ENCODE assay signal across 23 cellular contexts in the genomic region with DNA sequence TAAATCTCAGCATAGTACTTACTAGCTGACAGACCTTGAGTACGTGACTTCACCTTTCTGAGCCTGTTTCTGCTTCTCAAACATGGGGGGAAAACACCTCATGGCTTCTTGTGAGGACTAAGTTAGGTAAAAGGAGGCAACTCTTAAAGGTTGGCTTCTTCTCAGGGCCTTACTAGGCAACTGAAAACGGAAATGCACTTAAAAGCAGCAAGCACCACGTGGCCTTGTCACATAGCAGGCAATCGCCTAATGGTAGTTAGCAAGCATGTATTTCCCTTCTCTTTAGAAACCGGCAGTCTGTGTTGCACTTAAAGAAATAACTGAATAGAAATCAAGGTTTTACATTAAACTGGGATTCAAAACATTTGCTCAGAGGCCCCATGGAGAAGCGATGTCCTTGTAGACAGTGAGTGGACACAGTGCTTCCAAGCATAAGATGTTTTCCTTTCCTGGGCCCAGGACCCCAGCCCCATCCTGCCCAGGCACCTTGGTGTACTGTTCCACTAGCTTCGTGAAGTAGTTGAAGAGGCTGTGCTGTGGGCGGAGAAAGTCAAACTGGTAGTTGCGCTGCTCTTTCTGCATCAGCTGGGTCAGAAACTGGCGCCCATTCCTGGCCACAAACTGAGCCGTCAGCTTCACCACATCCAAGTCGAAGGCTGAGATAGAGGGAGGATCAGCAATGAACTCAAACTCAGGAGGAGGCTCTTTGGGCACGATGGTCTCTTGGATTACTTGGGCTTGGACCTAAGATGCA. TPM values are rescaled to one million over a fixed set of nuclear protein-coding genes. Genes with fewer than 3 reads are reported as not detected.
DNase-seq lines count a peak whose midpoint lies in the region; ATAC-seq and TF ChIP-seq lines count a peak whose summit lies in the region.
"Had no signal": no experiment of that assay in that cellular context is flagged by ENCODE, and none has a peak within 500 bp of the region (broad histone marks: within the 10 kb centered on the region; RNA-seq: fewer than 3 reads in every experiment).

No MANE protein-coding gene starts in this region.

- intact Hi-C loops in adrenal gland (cut with DNase I): no loop called here

- no peaks in the 10 kb centered on the region for H3K27me3 Mint-ChIP-seq in activated naive CD4-positive, alpha-beta T cell treated with anti-CD3 and anti-CD28 coated beads, Interleukin-2, amount 50 U/mL, for 24 hours
- no peaks in the 10 kb centered on the region for H3K27me3 Mint-ChIP-seq in activated naive CD4-positive, alpha-beta T cell treated with anti-CD3 and anti-CD28 coated beads, Interleukin-2, amount 10 ng/mL, durations not matched to agents 7 days and 5 days
- H3K27me3 Mint-ChIP-seq in T-helper 17 cell: no peaks in the 10 kb centered on the region
- H3K27me3 Mint-ChIP-seq in activated T-helper 17 cell treated with anti-CD3 and anti-CD28 coated beads, Interleukin-2, amount 50 U/mL, for 72 hours: no peaks in the 10 kb centered on the region
- H3K27me3 Mint-ChIP-seq: naive B cell had no signal

- no peak for TF ChIP-seq POLR2A in adrenal gland (IDR thresholded peaks at IDR 0.05)

- CTCF ChIA-PET in activated naive CD4-positive, alpha-beta T cell treated with anti-CD3 and anti-CD28 coated beads, Interleukin-2, amount 10 ng/mL, durations not matched to agents 7 days and 5 days (lab: Charles Lee): no interaction called here

- H3K4me3 Mint-ChIP-seq in activated naive CD4-positive, alpha-beta T cell treated with anti-CD3 and anti-CD28 coated beads, Interleukin-2, amount 50 U/mL, for 24 hours: no peak overlapping the region
- no peak overlapping the region for H3K4me3 Mint-ChIP-seq in activated naive CD4-positive, alpha-beta T cell treated with anti-CD3 and anti-CD28 coated beads, Interleukin-2, amount 10 ng/mL, durations not matched to agents 7 days and 5 days
- no peak overlapping the region for H3K4me3 Mint-ChIP-seq in T-helper 17 cell
- H3K4me3 Mint-ChIP-seq in activated T-helper 17 cell treated with anti-CD3 and anti-CD28 coated beads, Interleukin-2, amount 50 U/mL, for 72 hours: peak overlapping the region; percentile 71
- H3K4me3 Mint-ChIP-seq: CD8-positive, alpha-beta T cell; immature natural killer cell; naive B cell had no signal

- H3K4me1 Mint-ChIP-seq in activated naive CD4-positive, alpha-beta T cell treated with anti-CD3 and anti-CD28 coated beads, Interleukin-2, amount 50 U/mL, for 24 hours: peaks cover 22% of the 10 kb centered on the region
- H3K4me1 Mint-ChIP-seq in activated naive CD4-positive, alpha-beta T cell treated with anti-CD3 and anti-CD28 coated beads, Interleukin-2, amount 10 ng/mL, durations not matched to agents 7 days and 5 days: peaks cover 16% of the 10 kb centered on the region
- H3K4me1 Mint-ChIP-seq in T-helper 17 cell: peaks cover 29% of the 10 kb centered on the region
- H3K4me1 Mint-ChIP-seq in activated T-helper 17 cell treated with anti-CD3 and anti-CD28 coated beads, Interleukin-2, amount 50 U/mL, for 72 hours: peaks cover 37% of the 10 kb centered on the region

- WGBS in adrenal gland, 4 donors: 89 to 93% (median 91%) methylated on average over 13 of the region's 13 CpGs

- no peaks in the 10 kb centered on the region for H3K9me3 Mint-ChIP-seq in activated naive CD4-positive, alpha-beta T cell treated with anti-CD3 and anti-CD28 coated beads, Interleukin-2, amount 50 U/mL, for 24 hours
- no peaks in the 10 kb centered on the region for H3K9me3 Mint-ChIP-seq in activated naive CD4-positive, alpha-beta T cell treated with anti-CD3 and anti-CD28 coated beads, Interleukin-2, amount 10 ng/mL, durations not matched to agents 7 days and 5 days
- H3K9me3 Mint-ChIP-seq in activated T-helper 17 cell treated with anti-CD3 and anti-CD28 coated beads, Interleukin-2, amount 50 U/mL, for 72 hours: no peaks in the 10 kb centered on the region
- H3K9me3 Mint-ChIP-seq: CD8-positive, alpha-beta T cell; immature natural killer cell; naive B cell had no signal

- H3K4me3 ChIP-seq in adrenal gland: no peak overlapping the region
- H3K4me3 ChIP-seq: ascending aorta, hepatocyte, smooth muscle cell had no signal

- no peaks in the 10 kb centered on the region for H3K27me3 ChIP-seq in adrenal gland
- H3K27me3 ChIP-seq: ascending aorta, hepatocyte had no signal

- peaks cover 3 to 19% of the 10 kb centered on the region in 2 donors for H3K4me1 ChIP-seq in adrenal gland (replicated peaks in 1 of 2)

- DNase-seq in activated naive CD4-positive, alpha-beta T cell treated with anti-CD3 and anti-CD28 coated beads, Interleukin-2, amount 10 ng/mL, durations not matched to agents 7 days and 5 days: no peak
- DNase-seq in T-helper 17 cell: no peak
- peak; percentile 52 for DNase-seq in stimulated activated CD4-positive, alpha-beta T cell treated with anti-CD3 and anti-CD28 coated beads, Interleukin-4, amount 100 ng/mL, for 24 hours
- DNase-seq in ecto neural progenitor cell (ENCODE audit: low spot score): no peak
- DNase-seq in adrenal gland: no peak
- DNase-seq: activated CD4-positive, CD25-positive, alpha-beta regulatory T cell treated with anti-CD3 and anti-CD28 coated beads, Interleukin-2, amount 50 U/mL, for 72 hours; CD8-positive, alpha-beta T cell; cerebellar nuclear complex; erythroblast; foreskin fibroblast; immature natural killer cell; naive B cell; NCI-H187 treated with DMSO at 0.1 percent for 48 hours; NCI-H226; NCI-H748 treated with DMSO at 0.1 percent for 48 hours; occipital lobe; SW 1271 had no signal

- no peak for TF ChIP-seq CTCF in adrenal gland (IDR thresholded peaks at IDR 0.05)

- H3K9me3 ChIP-seq in T-helper 17 cell (ENCODE audit: control insufficient read depth, low read length, poor library complexity, severe bottlenecking) (no peaks in the 10 kb centered on the region), adrenal gland (replicated peaks in 1 of 3) (no peaks in the 10 kb centered on the region)
- H3K9me3 ChIP-seq: ascending aorta had no signal

- peaks cover 16% of the 10 kb centered on the region for H3K36me3 Mint-ChIP-seq in activated naive CD4-positive, alpha-beta T cell treated with anti-CD3 and anti-CD28 coated beads, Interleukin-2, amount 50 U/mL, for 24 hours
- peaks cover 77% of the 10 kb centered on the region for H3K36me3 Mint-ChIP-seq in activated naive CD4-positive, alpha-beta T cell treated with anti-CD3 and anti-CD28 coated beads, Interleukin-2, amount 10 ng/mL, durations not matched to agents 7 days and 5 days
- H3K36me3 Mint-ChIP-seq in T-helper 17 cell (ENCODE audit: low read depth): peaks cover 9% of the 10 kb centered on the region
- H3K36me3 Mint-ChIP-seq in activated T-helper 17 cell treated with anti-CD3 and anti-CD28 coated beads, Interleukin-2, amount 50 U/mL, for 72 hours (ENCODE audit: low read depth): peaks cover 100% of the 10 kb centered on the region

- H3K27ac ChIP-seq in adrenal gland: no peak overlapping the region
- H3K27ac ChIP-seq: ascending aorta, hepatocyte had no signal

- peak; percentile 72 for ATAC-seq in T-helper 17 cell
- peak; percentile 78 for ATAC-seq in activated T-helper 17 cell treated with anti-CD3 and anti-CD28 coated beads, Interleukin-2, amount 50 U/mL, for 72 hours (replicated peaks)
- ATAC-seq: CD8-positive, alpha-beta T cell; left lobe of liver had no signal

- H3K27ac Mint-ChIP-seq in activated naive CD4-positive, alpha-beta T cell treated with anti-CD3 and anti-CD28 coated beads, Interleukin-2, amount 50 U/mL, for 24 hours: peak overlapping the region; percentile 65
- H3K27ac Mint-ChIP-seq in activated naive CD4-positive, alpha-beta T cell treated with anti-CD3 and anti-CD28 coated beads, Interleukin-2, amount 10 ng/mL, durations not matched to agents 7 days and 5 days: no peak overlapping the region
- H3K27ac Mint-ChIP-seq in T-helper 17 cell: peak overlapping the region; percentile 88
- peak overlapping the region; percentile 93 for H3K27ac Mint-ChIP-seq in activated T-helper 17 cell treated with anti-CD3 and anti-CD28 coated beads, Interleukin-2, amount 50 U/mL, for 72 hours
- H3K27ac Mint-ChIP-seq: CD8-positive, alpha-beta T cell; immature natural killer cell; naive B cell had no signal

- H3K36me3 ChIP-seq in adrenal gland (replicated peaks in 1 of 2): peaks cover 0 to 100% of the 10 kb centered on the region in 2 donors

RNA-seq across cellular contexts. Expression of a gene that starts 12.1 kb away (rescaled TPM):
- total RNA-seq in T-helper 17 cell: 100 to 1,000 TPM; 317 to 372 TPM
- total RNA-seq in activated T-helper 17 cell treated with anti-CD3 and anti-CD28 coated beads, Interleukin-2, amount 50 U/mL, for 72 hours: 100 to 1,000 TPM; 275 to 294 TPM
- 100 to 1,000 TPM in 6 of 8 donors, 10 to 100 TPM in 2; 38.0 to 212 (median 157) TPM for total RNA-seq in adrenal gland
- polyA plus RNA-seq in adrenal gland: 10 to 100 TPM; 15.7 to 69.6 (median 24.1) TPM

RNA-seq across cellular contexts. Expression of a gene that starts 12.2 kb away (rescaled TPM):
- 1 to 10 TPM; 6.7 to 9.4 TPM for total RNA-seq in T-helper 17 cell
- total RNA-seq in activated T-helper 17 cell treated with anti-CD3 and anti-CD28 coated beads, Interleukin-2, amount 50 U/mL, for 72 hours: 1 to 10 TPM in 1 of 2 donors, under 1 TPM in 1; 0.50 to 2.5 TPM
- total RNA-seq in adrenal gland: 1 to 10 TPM in 7 of 8 donors, under 1 TPM in 1; 0.48 to 9.9 (median 2.8) TPM
- polyA plus RNA-seq in adrenal gland: 1 to 10 TPM in 2 of 3 donors, under 1 TPM in 1; 0.75 to 5.3 (median 3.7) TPM

RNA-seq across cellular contexts. Expression of a gene that starts 17.9 kb away (rescaled TPM):
- total RNA-seq in T-helper 17 cell (10 to 100 TPM; 46.9 to 63.1 TPM), adrenal gland (10 to 100 TPM; 22.0 to 55.0 (median 31.8) TPM)
- 10 to 100 TPM; 26.9 to 41.2 TPM for total RNA-seq in activated T-helper 17 cell treated with anti-CD3 and anti-CD28 coated beads, Interleukin-2, amount 50 U/mL, for 72 hours
- 10 to 100 TPM; 11.7 to 23.2 (median 14.2) TPM for polyA plus RNA-seq in adrenal gland

RNA-seq across cellular contexts. Expression of a gene that starts 42.6 kb away (rescaled TPM):
- total RNA-seq in T-helper 17 cell: 10 to 100 TPM in 1 of 2 donors, 1 to 10 TPM in 1; 4.9 to 12.3 TPM
- total RNA-seq in activated T-helper 17 cell treated with anti-CD3 and anti-CD28 coated beads, Interleukin-2, amount 50 U/mL, for 72 hours: 10 to 100 TPM; 10.7 to 18.4 TPM
- 10 to 100 TPM in 5 of 8 donors, 1 to 10 TPM in 3; 8.8 to 20.1 (median 12.1) TPM for total RNA-seq in adrenal gland
- 10 to 100 TPM in 2 of 3 donors, 1 to 10 TPM in 1; 2.0 to 17.4 (median 17.1) TPM for polyA plus RNA-seq in adrenal gland

RNA-seq across cellular contexts. Expression of a gene that starts 52.2 kb away (rescaled TPM):
- total RNA-seq in T-helper 17 cell (10 to 100 TPM; 37.2 to 62.6 TPM), adrenal gland (1 to 10 TPM; 2.3 to 7.7 (median 5.0) TPM)
- total RNA-seq in activated T-helper 17 cell treated with anti-CD3 and anti-CD28 coated beads, Interleukin-2, amount 50 U/mL, for 72 hours: 10 to 100 TPM; 11.3 to 52.8 TPM
- 1 to 10 TPM in 2 of 3 donors, under 1 TPM in 1; 0.99 to 3.1 (median 2.1) TPM for polyA plus RNA-seq in adrenal gland
